ENCODE assay signal across 8 cellular contexts in the genomic region with DNA sequence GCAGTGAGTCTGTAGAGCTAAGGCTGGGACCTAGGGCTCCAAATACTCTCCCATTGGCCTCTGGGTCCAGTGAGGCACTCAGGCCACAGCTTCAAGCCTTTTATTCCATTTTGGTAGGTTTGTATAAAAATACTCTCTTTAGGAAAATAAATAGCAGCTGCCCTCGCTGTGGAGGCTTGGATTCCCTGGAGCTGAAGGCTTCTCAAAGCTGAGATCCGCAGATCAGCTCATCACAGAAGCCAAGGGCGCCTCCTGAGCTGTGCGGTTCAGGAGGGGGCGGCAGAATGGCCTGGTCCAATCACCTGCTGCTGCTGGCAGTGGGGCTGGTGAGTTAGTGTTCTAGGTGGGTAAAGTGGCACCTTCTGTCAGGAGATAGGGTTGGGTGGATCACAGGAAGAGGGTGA. TPM values are rescaled to one million over a fixed set of nuclear protein-coding genes. Genes with fewer than 3 reads are reported as not detected.
DNase-seq lines count a peak whose midpoint lies in the region; TF ChIP-seq lines count a peak whose summit lies in the region.
"Not testable (repeated sequence)": the region's sequence is repeated elsewhere in the genome, so short reads cannot be mapped to it uniquely, and the experiment has no call there.

No MANE protein-coding gene starts in this region.

- peaks cover 57% of the 10 kb centered on the region for H3K4me1 ChIP-seq in BLaER1
- H3K4me1 ChIP-seq in SK-N-SH (ENCODE audit: control insufficient read depth in 1 of 2, insufficient read depth in 2 of 2, low read depth in 1 of 2, low read length in 1 of 2) = peaks cover 46 to 52% of the 10 kb centered on the region in 2 experiments

- not testable (repeated sequence) for TF ChIP-seq CTCF in HL-60 (IDR thresholded peaks at IDR 0.05; ENCODE audit: insufficient read depth, low read length); SK-N-SH (IDR thresholded peaks at IDR 0.05); nephron progenitor cell (IDR thresholded peaks at IDR 0.05)
- TF ChIP-seq CTCF in dorsolateral prefrontal cortex (IDR thresholded peaks at IDR 0.05 in 54 of 56, conservative IDR thresholded peaks at IDR 0.05 in 2 of 56; ENCODE audit: low read depth in 1 of 56, partially characterized antibody in 56 of 56) = peak in 5 of 56 donors; percentile 0 to 12 (median 1)

- H3K9me3 Mint-ChIP-seq in activated naive CD4-positive, alpha-beta T cell treated with anti-CD3 and anti-CD28 coated beads, Interleukin-2, amount 10 ng/mL, durations not matched to agents 7 days and 5 days; nephron progenitor cell: not testable (repeated sequence)

- H3K9ac ChIP-seq in BLaER1 = peak overlapping the region; percentile 99
- peak overlapping the region; percentile 76; the same call in 1 of the 2 replicates for H3K9ac ChIP-seq in SK-N-SH

- not testable (repeated sequence) for H3K9me2 ChIP-seq in SK-N-SH

- POLR2A ChIA-PET in SK-N-SH (lab: Yijun Ruan, JAX) = not testable (repeated sequence)

- peaks cover 72% of the 10 kb centered on the region for H3K4me1 Mint-ChIP-seq in activated naive CD4-positive, alpha-beta T cell treated with anti-CD3 and anti-CD28 coated beads, Interleukin-2, amount 10 ng/mL, durations not matched to agents 7 days and 5 days
- peaks cover 54% of the 10 kb centered on the region for H3K4me1 Mint-ChIP-seq in nephron progenitor cell

- H4K20me1 ChIP-seq in BLaER1 (peaks cover 26% of the 10 kb centered on the region), SK-N-SH (ENCODE audit: insufficient read depth) (peaks cover 63% of the 10 kb centered on the region)

- intact Hi-C loops in dorsolateral prefrontal cortex (cut with DNase I) = loop anchor here in 1 of 2 donors (5.0 kb wide), 1 partner anchor 110 kb away; a partner anchor contains a TSS

- 93% methylated on average over 5 of the region's 5 CpGs for WGBS in SK-N-SH (ENCODE audit: low lambda C conversion rate)

- peaks cover 95% of the 10 kb centered on the region for H3F3A ChIP-seq in SK-N-SH (replicated peaks; ENCODE audit: insufficient read depth)

- H3K4me3 ChIP-seq in BLaER1 (peak overlapping the region; percentile 97), HL-60 (replicated peaks; ENCODE audit: insufficient read depth, low read length) (peak overlapping the region; percentile 83), SK-N-SH (ENCODE audit: low read depth in 2 of 2, low read length in 1 of 2) (peak overlapping the region; percentile 65 to 70), dorsolateral prefrontal cortex (peak overlapping the region; percentile 54 to 99 (median 87)), iPS-11a (ENCODE audit: low read depth, low read length) (peak overlapping the region; percentile 61)

- H3K27ac Mint-ChIP-seq in activated naive CD4-positive, alpha-beta T cell treated with anti-CD3 and anti-CD28 coated beads, Interleukin-2, amount 10 ng/mL, durations not matched to agents 7 days and 5 days = peak overlapping the region; percentile 87
- not testable (repeated sequence) for H3K27ac Mint-ChIP-seq in nephron progenitor cell

- H3K79me2 ChIP-seq in SK-N-SH (ENCODE audit: insufficient read depth) = peaks cover 68% of the 10 kb centered on the region

- TF ChIP-seq RAD21 in SK-N-SH (IDR thresholded peaks at IDR 0.05; ENCODE audit: low read length) = not testable (repeated sequence)

- H3K4me3 Mint-ChIP-seq in activated naive CD4-positive, alpha-beta T cell treated with anti-CD3 and anti-CD28 coated beads, Interleukin-2, amount 10 ng/mL, durations not matched to agents 7 days and 5 days = peak overlapping the region; percentile 96
- peak overlapping the region; percentile 83 for H3K4me3 Mint-ChIP-seq in nephron progenitor cell

- not testable (repeated sequence) for H3K9me3 ChIP-seq in BLaER1, SK-N-SH

- peaks cover 13% of the 10 kb centered on the region for H3K36me3 Mint-ChIP-seq in activated naive CD4-positive, alpha-beta T cell treated with anti-CD3 and anti-CD28 coated beads, Interleukin-2, amount 10 ng/mL, durations not matched to agents 7 days and 5 days
- H3K36me3 Mint-ChIP-seq in nephron progenitor cell (ENCODE audit: low read depth) = not testable (repeated sequence)

- not testable (repeated sequence) for H2AFZ ChIP-seq in SK-N-SH (ENCODE audit: low read depth)

- DNase-seq in HL-60 (ENCODE audit: low read depth in 1 of 2, low spot score in 1 of 2); SK-N-SH; dorsolateral prefrontal cortex; nephron progenitor cell: not testable (repeated sequence)
- DNase-seq in activated naive CD4-positive, alpha-beta T cell treated with anti-CD3 and anti-CD28 coated beads, Interleukin-2, amount 10 ng/mL, durations not matched to agents 7 days and 5 days = peak; percentile 44
- peak; percentile 16 for DNase-seq in stimulated activated naive CD4-positive, alpha-beta T cell treated with Interleukin-2 at 50 U/mL for 16 hours (lab: John Stamatoyannopoulos, UW)

- H3K27me3 ChIP-seq in BLaER1; HL-60 (ENCODE audit: insufficient read depth, poor library complexity, severe bottlenecking); SK-N-SH (ENCODE audit: insufficient read depth); dorsolateral prefrontal cortex: not testable (repeated sequence)

- not testable (repeated sequence) for H3K36me3 ChIP-seq in BLaER1
- H3K36me3 ChIP-seq in SK-N-SH (replicated peaks in 1 of 2; ENCODE audit: control insufficient read depth in 1 of 2, insufficient read depth in 2 of 2, low read length in 1 of 2) = peaks cover 0 to 37% of the 10 kb centered on the region in 2 experiments

- H3K27me3 Mint-ChIP-seq in activated naive CD4-positive, alpha-beta T cell treated with anti-CD3 and anti-CD28 coated beads, Interleukin-2, amount 10 ng/mL, durations not matched to agents 7 days and 5 days = not testable (repeated sequence)
- H3K27me3 Mint-ChIP-seq in nephron progenitor cell (ENCODE audit: low read depth, poor library complexity) = peaks cover 44% of the 10 kb centered on the region

- H3K4me2 ChIP-seq in BLaER1 (peak overlapping the region; percentile 98), SK-N-SH (peak overlapping the region; percentile 98)

- H3K27ac ChIP-seq in BLaER1 = peak overlapping the region; percentile 98
- H3K27ac ChIP-seq in HL-60 (replicated peaks) = peak overlapping the region; percentile 76
- peak overlapping the region in 1 of 2 experiments; percentile 94; a peak in 3 of 4 replicates for H3K27ac ChIP-seq in SK-N-SH (ENCODE audit: low read depth in 2 of 2, low read length in 1 of 2)
- peak overlapping the region in 58 of 59 donors; percentile 38 to 100 (median 97) for H3K27ac ChIP-seq in dorsolateral prefrontal cortex

- not testable (repeated sequence) for TF ChIP-seq EP300 in SK-N-SH (IDR thresholded peaks at IDR 0.05; ENCODE audit: borderline replicate concordance in 1 of 2, low read depth in 1 of 2, low read length in 1 of 2)

- CTCF ChIA-PET in SK-N-SH (lab: Yijun Ruan, JAX) = interaction anchor here (0.6 to 15.2 kb wide), 7 partner anchors 19 to 450 kb away, joined by 3 to 374 read pairs (median 4); a partner anchor contains a TSS
- CTCF ChIA-PET in activated naive CD4-positive, alpha-beta T cell treated with anti-CD3 and anti-CD28 coated beads, Interleukin-2, amount 10 ng/mL, durations not matched to agents 7 days and 5 days (lab: Charles Lee) = interaction anchor here (0.6 to 10.9 kb wide), 5 partner anchors 6 to 180 kb away, joined by 3 to 142 read pairs (median 3); a partner anchor contains a TSS

TF ChIP-seq in SK-N-SH, 30 proteins besides CTCF, POLR2A, EP300 and RAD21:
- TF ChIP-seq, protein P1, sequence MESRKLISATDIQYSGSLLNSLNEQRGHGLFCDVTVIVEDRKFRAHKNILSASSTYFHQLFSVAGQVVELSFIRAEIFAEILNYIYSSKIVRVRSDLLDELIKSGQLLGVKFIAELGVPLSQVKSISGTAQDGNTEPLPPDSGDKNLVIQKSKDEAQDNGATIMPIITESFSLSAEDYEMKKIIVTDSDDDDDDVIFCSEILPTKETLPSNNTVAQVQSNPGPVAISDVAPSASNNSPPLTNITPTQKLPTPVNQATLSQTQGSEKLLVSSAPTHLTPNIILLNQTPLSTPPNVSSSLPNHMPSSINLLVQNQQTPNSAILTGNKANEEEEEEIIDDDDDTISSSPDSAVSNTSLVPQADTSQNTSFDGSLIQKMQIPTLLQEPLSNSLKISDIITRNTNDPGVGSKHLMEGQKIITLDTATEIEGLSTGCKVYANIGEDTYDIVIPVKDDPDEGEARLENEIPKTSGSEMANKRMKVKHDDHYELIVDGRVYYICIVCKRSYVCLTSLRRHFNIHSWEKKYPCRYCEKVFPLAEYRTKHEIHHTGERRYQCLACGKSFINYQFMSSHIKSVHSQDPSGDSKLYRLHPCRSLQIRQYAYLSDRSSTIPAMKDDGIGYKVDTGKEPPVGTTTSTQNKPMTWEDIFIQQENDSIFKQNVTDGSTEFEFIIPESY (IDR thresholded peaks at IDR 0.05; ENCODE audit: borderline replicate concordance, low read depth) = 0 out of 2 replicates have a peak, but pooled peaks have one; percentile 7

RNA-seq across cellular contexts. Expression of a gene that starts 1.7 kb away (rescaled TPM):
- polyA plus RNA-seq in SK-N-SH (2012; rRNA removed) = 34.2 and 52.8 TPM in 2 replicates
- polyA plus RNA-seq in SK-N-SH (2012; cell fraction: cytosol; rRNA removed) = 31.2 and 38.6 TPM in 2 replicates
- 19.2 and 56.3 TPM in 2 replicates for polyA plus RNA-seq in SK-N-SH (2012; cell fraction: nucleus; rRNA removed)
- 100 to 1,000 TPM in 4 of 120 experiments, 10 to 100 TPM in 116; 37.7 to 126 (median 71.6) TPM for total RNA-seq in dorsolateral prefrontal cortex

RNA-seq across cellular contexts. Expression of a gene that starts 3.9 kb away (rescaled TPM):
- polyA plus RNA-seq in SK-N-SH (2012; rRNA removed) = 159 and 190 TPM in 2 replicates
- polyA plus RNA-seq in SK-N-SH (2012; cell fraction: cytosol; rRNA removed) = 120 and 135 TPM in 2 replicates
- polyA plus RNA-seq in SK-N-SH (2012; cell fraction: nucleus; rRNA removed) = 194 and 217 TPM in 2 replicates
- 100 to 1,000 TPM in 19 of 120 experiments, 10 to 100 TPM in 101; 56.1 to 115 (median 86.6) TPM for total RNA-seq in dorsolateral prefrontal cortex

RNA-seq across cellular contexts. Expression of a gene that starts 8.0 kb away (rescaled TPM):
- polyA plus RNA-seq in SK-N-SH (2012; rRNA removed) = 17.9 and 30.1 TPM in 2 replicates
- polyA plus RNA-seq in SK-N-SH (2012; cell fraction: cytosol; rRNA removed) = 18.1 and 21.6 TPM in 2 replicates
- 28.3 and 39.9 TPM in 2 replicates for polyA plus RNA-seq in SK-N-SH (2012; cell fraction: nucleus; rRNA removed)
- 1 to 10 TPM in 55 of 120 experiments, under 1 TPM in 41, not detected in 24; 0.30 to 6.6 (median 1.2) TPM for total RNA-seq in dorsolateral prefrontal cortex

RNA-seq across cellular contexts. Expression of a gene that starts 12.5 kb away (rescaled TPM):
- polyA plus RNA-seq in SK-N-SH (2012; rRNA removed) = 0.49 and 0.68 TPM in 2 replicates
- 0.22 and 0.29 TPM in 2 replicates for polyA plus RNA-seq in SK-N-SH (2012; cell fraction: cytosol; rRNA removed)
- polyA plus RNA-seq in SK-N-SH (2012; cell fraction: nucleus; rRNA removed) = 0.59 and 0.62 TPM in 2 replicates
- total RNA-seq in dorsolateral prefrontal cortex = 1 to 10 TPM in 14 of 120 experiments, under 1 TPM in 32, not detected in 74; 0.32 to 2.9 (median 0.65) TPM

RNA-seq across cellular contexts. Expression of a gene that starts 19.5 kb away (rescaled TPM):
- polyA plus RNA-seq in SK-N-SH (2012; rRNA removed) = 194 and 203 TPM in 2 replicates
- polyA plus RNA-seq in SK-N-SH (2012; cell fraction: cytosol; rRNA removed) = 81.0 and 118 TPM in 2 replicates
- 444 and 585 TPM in 2 replicates for polyA plus RNA-seq in SK-N-SH (2012; cell fraction: nucleus; rRNA removed)
- 10 to 100 TPM; 16.5 to 72.1 (median 33.7) TPM for total RNA-seq in dorsolateral prefrontal cortex
